In the genomic region with DNA sequence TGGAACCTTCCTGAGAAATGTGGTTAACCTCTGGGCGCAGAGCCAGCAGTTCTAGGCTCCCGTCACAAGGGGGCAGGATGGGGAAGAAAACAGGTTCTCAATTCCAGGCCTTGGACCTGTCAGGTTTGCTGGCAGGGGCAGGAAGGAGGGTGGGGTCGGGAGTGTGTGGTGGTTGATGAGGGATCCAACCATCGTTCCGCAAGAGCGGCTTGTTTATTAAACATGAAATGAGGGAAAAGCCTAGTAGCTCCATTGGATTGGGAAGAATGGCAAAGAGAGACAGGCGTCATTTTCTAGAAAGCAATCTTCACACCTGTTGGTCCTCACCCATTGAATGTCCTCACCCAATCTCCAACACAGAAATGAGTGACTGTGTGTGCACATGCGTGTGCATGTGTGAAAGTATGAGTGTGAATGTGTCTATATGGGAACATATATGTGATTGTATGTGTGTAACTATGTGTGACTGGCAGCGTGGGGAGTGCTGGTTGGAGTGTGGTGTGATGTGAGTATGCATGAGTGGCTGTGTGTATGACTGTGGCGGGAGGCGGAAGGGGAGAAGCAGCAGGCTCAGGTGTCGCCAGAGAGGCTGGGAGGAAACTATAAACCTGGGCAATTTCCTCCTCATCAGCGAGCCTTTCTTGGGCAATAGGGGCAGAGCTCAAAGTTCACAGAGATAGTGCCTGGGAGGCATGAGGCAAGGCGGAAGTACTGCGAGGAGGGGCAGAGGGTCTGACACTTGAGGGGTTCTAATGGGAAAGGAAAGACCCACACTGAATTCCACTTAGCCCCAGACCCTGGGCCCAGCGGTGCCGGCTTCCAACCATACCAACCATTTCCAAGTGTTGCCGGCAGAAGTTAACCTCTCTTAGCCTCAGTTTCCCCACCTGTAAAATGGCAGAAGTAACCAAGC, we compare ENCODE assay signal across 1 cellular context.
TF ChIP-seq lines count a peak whose summit lies in the region.

No MANE protein-coding gene starts in this region.

TF ChIP-seq in HepG2, 621 proteins besides CTCF, POLR2A, EP300 and RAD21 (continues in another document):
- no peak for TF ChIP-seq FOXM1 (CRISPR knock-in tag; IDR thresholded peaks at IDR 0.05)
- peak; percentile 35; the same call in 1 of the 2 replicates for TF ChIP-seq KDM3A (CRISPR knock-in tag; IDR thresholded peaks at IDR 0.05; ENCODE audit: low read depth)
- TF ChIP-seq ZNF430 (CRISPR knock-in tag; IDR thresholded peaks at IDR 0.05): no peak
- TF ChIP-seq PHF20 (CRISPR knock-in tag; IDR thresholded peaks at IDR 0.05): 0 out of 2 replicates have a peak, but pooled peaks have one; percentile 38
- TF ChIP-seq, protein P1, sequence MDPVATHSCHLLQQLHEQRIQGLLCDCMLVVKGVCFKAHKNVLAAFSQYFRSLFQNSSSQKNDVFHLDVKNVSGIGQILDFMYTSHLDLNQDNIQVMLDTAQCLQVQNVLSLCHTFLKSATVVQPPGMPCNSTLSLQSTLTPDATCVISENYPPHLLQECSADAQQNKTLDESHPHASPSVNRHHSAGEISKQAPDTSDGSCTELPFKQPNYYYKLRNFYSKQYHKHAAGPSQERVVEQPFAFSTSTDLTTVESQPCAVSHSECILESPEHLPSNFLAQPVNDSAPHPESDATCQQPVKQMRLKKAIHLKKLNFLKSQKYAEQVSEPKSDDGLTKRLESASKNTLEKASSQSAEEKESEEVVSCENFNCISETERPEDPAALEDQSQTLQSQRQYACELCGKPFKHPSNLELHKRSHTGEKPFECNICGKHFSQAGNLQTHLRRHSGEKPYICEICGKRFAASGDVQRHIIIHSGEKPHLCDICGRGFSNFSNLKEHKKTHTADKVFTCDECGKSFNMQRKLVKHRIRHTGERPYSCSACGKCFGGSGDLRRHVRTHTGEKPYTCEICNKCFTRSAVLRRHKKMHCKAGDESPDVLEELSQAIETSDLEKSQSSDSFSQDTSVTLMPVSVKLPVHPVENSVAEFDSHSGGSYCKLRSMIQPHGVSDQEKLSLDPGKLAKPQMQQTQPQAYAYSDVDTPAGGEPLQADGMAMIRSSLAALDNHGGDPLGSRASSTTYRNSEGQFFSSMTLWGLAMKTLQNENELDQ (CRISPR knock-in tag; IDR thresholded peaks at IDR 0.05; ENCODE audit: borderline replicate concordance): no peak
- TF ChIP-seq REPIN1 (CRISPR knock-in tag; IDR thresholded peaks at IDR 0.05; ENCODE audit: borderline replicate concordance, low read depth): peak; percentile 82; the same call in 1 of the 2 replicates
- no peak for TF ChIP-seq ZNF841 (CRISPR knock-in tag; IDR thresholded peaks at IDR 0.05; ENCODE audit: borderline replicate concordance)
- no peak for TF ChIP-seq STAT5B (CRISPR knock-in tag; IDR thresholded peaks at IDR 0.05)
- peak; percentile 63; the same call in 1 of the 2 replicates for TF ChIP-seq PITX1 (CRISPR knock-in tag; IDR thresholded peaks at IDR 0.05)
- TF ChIP-seq, protein P2, sequence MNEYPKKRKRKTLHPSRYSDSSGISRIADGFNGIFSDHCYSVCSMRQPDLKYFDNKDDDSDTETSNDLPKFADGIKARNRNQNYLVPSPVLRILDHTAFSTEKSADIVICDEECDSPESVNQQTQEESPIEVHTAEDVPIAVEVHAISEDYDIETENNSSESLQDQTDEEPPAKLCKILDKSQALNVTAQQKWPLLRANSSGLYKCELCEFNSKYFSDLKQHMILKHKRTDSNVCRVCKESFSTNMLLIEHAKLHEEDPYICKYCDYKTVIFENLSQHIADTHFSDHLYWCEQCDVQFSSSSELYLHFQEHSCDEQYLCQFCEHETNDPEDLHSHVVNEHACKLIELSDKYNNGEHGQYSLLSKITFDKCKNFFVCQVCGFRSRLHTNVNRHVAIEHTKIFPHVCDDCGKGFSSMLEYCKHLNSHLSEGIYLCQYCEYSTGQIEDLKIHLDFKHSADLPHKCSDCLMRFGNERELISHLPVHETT (CRISPR knock-in tag; conservative IDR thresholded peaks at IDR 0.05): no peak
- TF ChIP-seq ZNF337 (CRISPR knock-in tag; IDR thresholded peaks at IDR 0.05; ENCODE audit: borderline replicate concordance, low read depth): no peak
- TF ChIP-seq, protein P3, sequence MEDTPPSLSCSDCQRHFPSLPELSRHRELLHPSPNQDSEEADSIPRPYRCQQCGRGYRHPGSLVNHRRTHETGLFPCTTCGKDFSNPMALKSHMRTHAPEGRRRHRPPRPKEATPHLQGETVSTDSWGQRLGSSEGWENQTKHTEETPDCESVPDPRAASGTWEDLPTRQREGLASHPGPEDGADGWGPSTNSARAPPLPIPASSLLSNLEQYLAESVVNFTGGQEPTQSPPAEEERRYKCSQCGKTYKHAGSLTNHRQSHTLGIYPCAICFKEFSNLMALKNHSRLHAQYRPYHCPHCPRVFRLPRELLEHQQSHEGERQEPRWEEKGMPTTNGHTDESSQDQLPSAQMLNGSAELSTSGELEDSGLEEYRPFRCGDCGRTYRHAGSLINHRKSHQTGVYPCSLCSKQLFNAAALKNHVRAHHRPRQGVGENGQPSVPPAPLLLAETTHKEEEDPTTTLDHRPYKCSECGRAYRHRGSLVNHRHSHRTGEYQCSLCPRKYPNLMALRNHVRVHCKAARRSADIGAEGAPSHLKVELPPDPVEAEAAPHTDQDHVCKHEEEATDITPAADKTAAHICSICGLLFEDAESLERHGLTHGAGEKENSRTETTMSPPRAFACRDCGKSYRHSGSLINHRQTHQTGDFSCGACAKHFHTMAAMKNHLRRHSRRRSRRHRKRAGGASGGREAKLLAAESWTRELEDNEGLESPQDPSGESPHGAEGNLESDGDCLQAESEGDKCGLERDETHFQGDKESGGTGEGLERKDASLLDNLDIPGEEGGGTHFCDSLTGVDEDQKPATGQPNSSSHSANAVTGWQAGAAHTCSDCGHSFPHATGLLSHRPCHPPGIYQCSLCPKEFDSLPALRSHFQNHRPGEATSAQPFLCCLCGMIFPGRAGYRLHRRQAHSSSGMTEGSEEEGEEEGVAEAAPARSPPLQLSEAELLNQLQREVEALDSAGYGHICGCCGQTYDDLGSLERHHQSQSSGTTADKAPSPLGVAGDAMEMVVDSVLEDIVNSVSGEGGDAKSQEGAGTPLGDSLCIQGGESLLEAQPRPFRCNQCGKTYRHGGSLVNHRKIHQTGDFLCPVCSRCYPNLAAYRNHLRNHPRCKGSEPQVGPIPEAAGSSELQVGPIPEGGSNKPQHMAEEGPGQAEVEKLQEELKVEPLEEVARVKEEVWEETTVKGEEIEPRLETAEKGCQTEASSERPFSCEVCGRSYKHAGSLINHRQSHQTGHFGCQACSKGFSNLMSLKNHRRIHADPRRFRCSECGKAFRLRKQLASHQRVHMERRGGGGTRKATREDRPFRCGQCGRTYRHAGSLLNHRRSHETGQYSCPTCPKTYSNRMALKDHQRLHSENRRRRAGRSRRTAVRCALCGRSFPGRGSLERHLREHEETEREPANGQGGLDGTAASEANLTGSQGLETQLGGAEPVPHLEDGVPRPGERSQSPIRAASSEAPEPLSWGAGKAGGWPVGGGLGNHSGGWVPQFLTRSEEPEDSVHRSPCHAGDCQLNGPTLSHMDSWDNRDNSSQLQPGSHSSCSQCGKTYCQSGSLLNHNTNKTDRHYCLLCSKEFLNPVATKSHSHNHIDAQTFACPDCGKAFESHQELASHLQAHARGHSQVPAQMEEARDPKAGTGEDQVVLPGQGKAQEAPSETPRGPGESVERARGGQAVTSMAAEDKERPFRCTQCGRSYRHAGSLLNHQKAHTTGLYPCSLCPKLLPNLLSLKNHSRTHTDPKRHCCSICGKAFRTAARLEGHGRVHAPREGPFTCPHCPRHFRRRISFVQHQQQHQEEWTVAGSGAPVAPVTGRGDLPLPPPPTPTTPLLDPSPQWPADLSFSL (CRISPR knock-in tag; IDR thresholded peaks at IDR 0.05): no peak
- TF ChIP-seq MTF1 (CRISPR knock-in tag; IDR thresholded peaks at IDR 0.05): no peak
- no peak for TF ChIP-seq CHD2 (IDR thresholded peaks at IDR 0.05; ENCODE audit: low read depth, low read length)
- TF ChIP-seq MLLT10 (CRISPR knock-in tag; IDR thresholded peaks at IDR 0.05): no peak
- TF ChIP-seq, protein P4, sequence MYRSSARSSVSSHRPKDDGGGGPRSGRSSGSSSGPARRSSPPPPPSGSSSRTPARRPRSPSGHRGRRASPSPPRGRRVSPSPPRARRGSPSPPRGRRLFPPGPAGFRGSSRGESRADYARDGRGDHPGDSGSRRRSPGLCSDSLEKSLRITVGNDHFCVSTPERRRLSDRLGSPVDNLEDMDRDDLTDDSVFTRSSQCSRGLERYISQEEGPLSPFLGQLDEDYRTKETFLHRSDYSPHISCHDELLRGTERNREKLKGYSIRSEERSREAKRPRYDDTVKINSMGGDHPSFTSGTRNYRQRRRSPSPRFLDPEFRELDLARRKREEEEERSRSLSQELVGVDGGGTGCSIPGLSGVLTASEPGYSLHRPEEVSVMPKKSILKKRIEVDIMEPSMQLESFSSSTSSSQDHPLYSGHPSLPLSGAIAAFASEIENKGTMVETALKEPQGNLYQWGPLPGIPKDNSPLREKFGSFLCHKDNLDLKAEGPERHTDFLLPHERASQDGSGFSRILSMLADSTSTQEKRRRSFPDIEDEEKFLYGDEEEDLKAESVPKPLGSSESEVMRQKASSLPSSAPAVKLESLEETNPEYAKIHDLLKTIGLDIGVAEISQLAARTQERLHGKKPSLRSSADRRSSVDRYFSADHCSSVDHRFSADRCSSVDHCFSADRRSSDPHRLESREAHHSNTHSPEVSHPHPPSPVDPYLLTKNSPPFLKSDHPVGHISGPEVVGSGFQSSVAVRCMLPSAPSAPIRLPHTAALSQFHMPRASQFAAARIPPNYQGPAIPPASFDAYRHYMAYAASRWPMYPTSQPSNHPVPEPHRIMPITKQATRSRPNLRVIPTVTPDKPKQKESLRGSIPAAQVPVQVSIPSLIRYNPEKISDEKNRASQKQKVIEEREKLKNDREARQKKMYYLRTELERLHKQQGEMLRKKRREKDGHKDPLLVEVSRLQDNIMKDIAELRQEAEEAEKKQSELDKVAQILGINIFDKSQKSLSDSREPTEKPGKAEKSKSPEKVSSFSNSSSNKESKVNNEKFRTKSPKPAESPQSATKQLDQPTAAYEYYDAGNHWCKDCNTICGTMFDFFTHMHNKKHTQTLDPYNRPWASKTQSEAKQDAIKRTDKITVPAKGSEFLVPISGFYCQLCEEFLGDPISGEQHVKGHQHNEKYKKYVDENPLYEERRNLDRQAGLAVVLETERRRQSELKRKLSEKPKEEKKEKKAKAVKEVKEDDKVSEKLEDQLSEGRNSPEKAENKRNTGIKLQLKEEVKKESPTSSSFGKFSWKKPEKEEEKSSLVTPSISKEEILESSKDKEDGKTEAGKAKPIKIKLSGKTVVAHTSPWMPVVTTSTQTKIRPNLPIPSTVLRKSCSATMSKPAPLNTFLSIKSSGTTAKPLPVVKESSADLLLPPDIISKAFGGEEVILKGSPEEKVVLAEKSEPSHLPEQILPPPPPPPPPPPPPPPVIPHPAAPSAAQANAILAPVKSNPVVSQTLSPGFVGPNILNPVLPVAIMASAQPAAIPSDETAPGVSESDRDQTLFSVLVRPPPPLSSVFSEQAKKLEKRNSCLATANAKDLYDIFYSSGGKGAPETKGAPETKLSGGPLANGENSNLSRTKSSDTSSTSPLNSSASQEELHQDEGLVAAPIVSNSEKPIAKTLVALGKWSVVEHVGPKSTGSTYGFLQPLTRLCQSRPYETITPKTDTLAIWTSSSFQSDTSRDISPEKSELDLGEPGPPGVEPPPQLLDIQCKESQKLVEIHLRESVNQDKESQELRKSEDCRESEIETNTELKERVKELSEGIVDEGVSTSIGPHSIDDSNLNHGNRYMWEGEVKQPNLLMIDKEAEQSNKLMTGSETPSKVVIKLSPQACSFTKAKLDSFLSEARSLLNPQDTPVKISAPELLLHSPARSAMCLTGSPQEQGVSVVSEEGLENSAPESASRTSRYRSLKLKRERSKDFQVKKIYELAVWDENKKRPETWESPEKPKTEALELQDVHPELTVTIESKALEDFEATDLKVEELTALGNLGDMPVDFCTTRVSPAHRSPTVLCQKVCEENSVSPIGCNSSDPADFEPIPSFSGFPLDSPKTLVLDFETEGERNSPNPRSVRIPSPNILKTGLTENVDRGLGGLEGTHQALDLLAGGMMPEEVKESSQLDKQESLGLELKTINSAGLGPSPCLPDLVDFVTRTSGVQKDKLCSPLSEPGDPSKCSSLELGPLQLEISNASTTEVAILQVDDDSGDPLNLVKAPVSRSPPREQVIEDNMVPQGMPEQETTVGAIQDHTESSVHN (CRISPR knock-in tag; IDR thresholded peaks at IDR 0.05): no peak
- TF ChIP-seq TAF1 (CRISPR knock-in tag; IDR thresholded peaks at IDR 0.05): no peak
- no peak for TF ChIP-seq THYN1 (CRISPR knock-in tag; IDR thresholded peaks at IDR 0.05; ENCODE audit: borderline replicate concordance, low read depth)
- TF ChIP-seq, protein P5, sequence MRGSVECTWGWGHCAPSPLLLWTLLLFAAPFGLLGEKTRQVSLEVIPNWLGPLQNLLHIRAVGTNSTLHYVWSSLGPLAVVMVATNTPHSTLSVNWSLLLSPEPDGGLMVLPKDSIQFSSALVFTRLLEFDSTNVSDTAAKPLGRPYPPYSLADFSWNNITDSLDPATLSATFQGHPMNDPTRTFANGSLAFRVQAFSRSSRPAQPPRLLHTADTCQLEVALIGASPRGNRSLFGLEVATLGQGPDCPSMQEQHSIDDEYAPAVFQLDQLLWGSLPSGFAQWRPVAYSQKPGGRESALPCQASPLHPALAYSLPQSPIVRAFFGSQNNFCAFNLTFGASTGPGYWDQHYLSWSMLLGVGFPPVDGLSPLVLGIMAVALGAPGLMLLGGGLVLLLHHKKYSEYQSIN (CRISPR knock-in tag; IDR thresholded peaks at IDR 0.05; ENCODE audit: borderline replicate concordance): no peak
- TF ChIP-seq, protein P6, sequence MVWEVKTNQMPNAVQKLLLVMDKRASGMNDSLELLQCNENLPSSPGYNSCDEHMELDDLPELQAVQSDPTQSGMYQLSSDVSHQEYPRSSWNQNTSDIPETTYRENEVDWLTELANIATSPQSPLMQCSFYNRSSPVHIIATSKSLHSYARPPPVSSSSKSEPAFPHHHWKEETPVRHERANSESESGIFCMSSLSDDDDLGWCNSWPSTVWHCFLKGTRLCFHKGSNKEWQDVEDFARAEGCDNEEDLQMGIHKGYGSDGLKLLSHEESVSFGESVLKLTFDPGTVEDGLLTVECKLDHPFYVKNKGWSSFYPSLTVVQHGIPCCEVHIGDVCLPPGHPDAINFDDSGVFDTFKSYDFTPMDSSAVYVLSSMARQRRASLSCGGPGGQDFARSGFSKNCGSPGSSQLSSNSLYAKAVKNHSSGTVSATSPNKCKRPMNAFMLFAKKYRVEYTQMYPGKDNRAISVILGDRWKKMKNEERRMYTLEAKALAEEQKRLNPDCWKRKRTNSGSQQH (CRISPR knock-in tag; IDR thresholded peaks at IDR 0.05; ENCODE audit: low read depth): peak; percentile 75; the same call in 1 of the 2 replicates
- 0 out of 2 replicates have a peak, but pooled peaks have one; percentile 35 for TF ChIP-seq ZNF274 (CRISPR knock-in tag; IDR thresholded peaks at IDR 0.05)
- no peak for TF ChIP-seq PLRG1 (conservative IDR thresholded peaks at IDR 0.05)
- peak; percentile 36; the same call in 1 of the 2 replicates for TF ChIP-seq RARA (CRISPR knock-in tag; IDR thresholded peaks at IDR 0.05)
- no peak for TF ChIP-seq SIX1 (CRISPR knock-in tag; IDR thresholded peaks at IDR 0.05; ENCODE audit: borderline replicate concordance)
- peak; percentile 20; the same call in 1 of the 2 replicates for TF ChIP-seq ZNF556 (CRISPR knock-in tag; IDR thresholded peaks at IDR 0.05; ENCODE audit: borderline replicate concordance)
